11 cellular contexts compared by ENCODE assay signal in genomic region chr1:97668945-97669344, GRCh38.
DNase-seq lines count a peak whose midpoint lies in the region; ATAC-seq and TF ChIP-seq lines count a peak whose summit lies in the region.
"Had no signal": no experiment of that assay in that cellular context is flagged by ENCODE, and none has a peak within 500 bp of the region (broad histone marks: within the 10 kb centered on the region; RNA-seq: fewer than 3 reads in every experiment).

No MANE protein-coding gene starts in this region.

- CTCF ChIA-PET in AG04450 (lab: Charles Lee), result interaction anchor here (0.9 kb wide), 1 partner anchor 65 kb away, joined by 3 read pairs; no protein-coding TSS in a partner anchor

- no peaks in the 10 kb centered on the region; the same call in 1 of the 2 replicates for H3K9me3 ChIP-seq in AG04450 (ENCODE audit: control insufficient read depth, insufficient read depth, low read length)
- H3K9me3 ChIP-seq in OCI-LY1 (ENCODE audit: low read length), result no peaks in the 10 kb centered on the region

- H3K9me2 ChIP-seq in OCI-LY1 (ENCODE audit: low read depth, low read length), result no peaks in the 10 kb centered on the region

- no peak overlapping the region for H3K4me2 ChIP-seq in OCI-LY1 (ENCODE audit: low read length)

- H4K20me1 ChIP-seq in OCI-LY1 (ENCODE audit: insufficient read depth, low read length), result no peaks in the 10 kb centered on the region

- no peak overlapping the region for H3K27ac ChIP-seq in AG04450 (ENCODE audit: low read depth, low read length)
- no peak overlapping the region for H3K27ac ChIP-seq in OCI-LY1 (ENCODE audit: low read depth, low read length, poor library complexity, severe bottlenecking)

- no peaks in the 10 kb centered on the region for H3K4me1 ChIP-seq in OCI-LY1 (ENCODE audit: insufficient read depth, low read length, severe bottlenecking)

- H2AFZ ChIP-seq in OCI-LY1 (ENCODE audit: low read length), result no peak overlapping the region

- no peak overlapping the region for H3K4me3 ChIP-seq in AG04450 (ENCODE audit: low read depth, low read length)
- no peak overlapping the region for H3K4me3 ChIP-seq in OCI-LY1 (ENCODE audit: low read depth, low read length, poor library complexity, severe bottlenecking)

- TF ChIP-seq CTCF in AG04450 (IDR thresholded peaks at IDR 0.05; ENCODE audit: low read depth, low read length), result 0 out of 2 replicates have a peak, but pooled peaks have one; percentile 10
- TF ChIP-seq CTCF in GM13976 (IDR thresholded peaks at IDR 0.05; ENCODE audit: borderline replicate concordance, control extremely low read depth, extremely low read depth, insufficient read depth, missing control alignments), result peak; percentile 22
- TF ChIP-seq CTCF in OCI-LY1 (IDR thresholded peaks at IDR 0.05; ENCODE audit: low read length), result peak; percentile 43; the same call in 1 of the 2 replicates

- H3K79me2 ChIP-seq in OCI-LY1 (ENCODE audit: insufficient read depth, low read length), result no peaks in the 10 kb centered on the region

- no peak for ATAC-seq in GM19351 (IDR thresholded peaks at IDR 0.05; ENCODE audit: unreplicated experiment)
- no peak for ATAC-seq in GM18505 (IDR thresholded peaks at IDR 0.05; ENCODE audit: unreplicated experiment)

- in situ Hi-C loops in GM13976 (cut with MboI; ENCODE audit: low sequenced_read_pairs, unreplicated experiment), result no loop called here

- no peaks in the 10 kb centered on the region for H3F3A ChIP-seq in OCI-LY1 (ENCODE audit: insufficient read depth, low read length)

- POLR2A ChIA-PET in AG04450 (lab: Yijun Ruan, JAX), result no interaction called here

- H3K9ac ChIP-seq in OCI-LY1 (ENCODE audit: low read length), result no peak overlapping the region

- no peaks in the 10 kb centered on the region for H3K27me3 ChIP-seq in AG04450 (ENCODE audit: control insufficient read depth, insufficient read depth, low read length)
- no peaks in the 10 kb centered on the region for H3K27me3 ChIP-seq in OCI-LY1 (ENCODE audit: insufficient read depth, low read length)

- H3K36me3 ChIP-seq in OCI-LY1 (ENCODE audit: insufficient read depth, low read length), result no peaks in the 10 kb centered on the region

- no peak for TF ChIP-seq POLR2A in GM18505 (IDR thresholded peaks at IDR 0.05; ENCODE audit: borderline replicate concordance, extremely low read depth, insufficient read depth, insufficient read length)

- no peak for DNase-seq in AG04450 (ENCODE audit: low read depth, low spot score)
- no peak for DNase-seq in GM13976 (ENCODE audit: low spot score)
- peak; percentile 18 for DNase-seq in fibroblast of peridontal ligament (ENCODE audit: extremely low read depth)
- DNase-seq in retina, result no peak
- no peak for DNase-seq in DMS153 (lab: John Stamatoyannopoulos, UW)
- DNase-seq: activated CD4-positive, alpha-beta T cell treated with anti-CD3 and anti-CD28 coated beads, Interleukin-2, amount 10 ng/mL, durations not matched to agents 24 days and 14 days; GOT3; NCI-H187 treated with DMSO at 0.1 percent for 48 hours had no signal
